In the genomic region with DNA sequence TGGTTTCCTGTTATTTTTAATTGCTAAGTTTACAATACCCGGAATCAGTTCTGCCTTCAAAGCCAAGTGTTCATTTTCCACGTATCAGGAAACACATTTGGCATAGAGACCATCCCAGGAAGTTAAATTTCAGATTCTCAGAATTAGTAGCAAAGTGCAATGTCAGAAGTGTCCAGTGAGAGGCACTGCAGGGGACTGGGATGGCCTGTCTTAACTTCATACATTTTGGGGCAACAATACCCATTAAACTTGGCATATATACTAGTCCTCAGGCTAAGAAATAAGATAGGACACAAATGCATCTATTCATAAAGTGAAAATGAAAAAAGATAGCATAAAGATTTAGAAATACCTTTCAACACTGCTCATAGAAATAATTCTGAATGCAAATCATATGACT, we compare ENCODE assay signal across 8 cellular contexts. TPM values are rescaled to one million over a fixed set of nuclear protein-coding genes. Genes with fewer than 3 reads are reported as not detected.
DNase-seq lines count a peak whose midpoint lies in the region; ATAC-seq and TF ChIP-seq lines count a peak whose summit lies in the region.

No MANE protein-coding gene starts in this region.

- H3K27me3 ChIP-seq in RWPE2 (ENCODE audit: insufficient read depth, poor library complexity, severe bottlenecking): no peaks in the 10 kb centered on the region
- no peaks in the 10 kb centered on the region for H3K27me3 ChIP-seq in testis

- H3K4me1 ChIP-seq in RWPE2 (ENCODE audit: insufficient read depth, poor library complexity, severe bottlenecking) (no peaks in the 10 kb centered on the region), testis (no peaks in the 10 kb centered on the region)

- TF ChIP-seq CTCF in RWPE2 (IDR thresholded peaks at IDR 0.05; ENCODE audit: poor library complexity, severe bottlenecking): peak; percentile 23
- TF ChIP-seq CTCF in fibroblast of the aortic adventitia (IDR thresholded peaks at IDR 0.05; ENCODE audit: insufficient read depth, low read length): peak; percentile 69
- TF ChIP-seq CTCF in testis (IDR thresholded peaks at IDR 0.05): peak; percentile 8 to 60 (median 33)

- H3K36me3 Mint-ChIP-seq in activated naive CD4-positive, alpha-beta T cell treated with anti-CD3 and anti-CD28 coated beads for 36 hours (ENCODE audit: low read depth): peaks cover 4% of the 10 kb centered on the region
- H3K36me3 Mint-ChIP-seq in activated naive CD4-positive, alpha-beta T cell treated with anti-CD3 and anti-CD28 coated beads, Interleukin-2, amount 50 U/mL, for 72 hours: peaks cover 5 to 14% of the 10 kb centered on the region in 2 donors

- intact Hi-C loops in activated naive CD4-positive, alpha-beta T cell treated with anti-CD3 and anti-CD28 coated beads for 36 hours (cut with micrococcal nuclease): loop anchor here (1.0 to 2.0 kb wide), 2 partner anchors 55 to 257 kb away; no protein-coding TSS in a partner anchor
- intact Hi-C loops in testis (cut with DNase I; ENCODE audit: low total_unique reads): no loop called here

- no peaks in the 10 kb centered on the region for H3K36me3 ChIP-seq in RWPE2 (ENCODE audit: low read depth)
- H3K36me3 ChIP-seq in testis (ENCODE audit: low read depth, missing control alignments): no peaks in the 10 kb centered on the region

- H3K27me3 Mint-ChIP-seq in activated naive CD4-positive, alpha-beta T cell treated with anti-CD3 and anti-CD28 coated beads for 36 hours (ENCODE audit: low read depth): peaks cover 19% of the 10 kb centered on the region

- no peak overlapping the region for H3K27ac ChIP-seq in RWPE2 (ENCODE audit: poor library complexity, severe bottlenecking)
- no peak overlapping the region for H3K27ac ChIP-seq in testis
- no peak overlapping the region for H3K27ac ChIP-seq in caudate nucleus (ENCODE audit: low read depth, low read length)

- H3K9me3 ChIP-seq in RWPE2 (ENCODE audit: severe bottlenecking) (no peaks in the 10 kb centered on the region), testis (no peaks in the 10 kb centered on the region)

- ATAC-seq in activated naive CD4-positive, alpha-beta T cell treated with anti-CD3 and anti-CD28 coated beads, Interleukin-2, amount 50 U/mL, for 72 hours: no peak
- no peak for ATAC-seq in RWPE2 (ENCODE audit: low read depth)

- no peak overlapping the region for H3K4me3 ChIP-seq in RWPE2 (ENCODE audit: severe bottlenecking)
- no peak overlapping the region for H3K4me3 ChIP-seq in fibroblast of the aortic adventitia (ENCODE audit: low read depth, low read length)
- no peak overlapping the region for H3K4me3 ChIP-seq in testis

- no peaks in the 10 kb centered on the region for H3K9me3 Mint-ChIP-seq in activated naive CD4-positive, alpha-beta T cell treated with anti-CD3 and anti-CD28 coated beads for 36 hours
- peaks cover 0 to 4% of the 10 kb centered on the region in 2 donors for H3K9me3 Mint-ChIP-seq in activated naive CD4-positive, alpha-beta T cell treated with anti-CD3 and anti-CD28 coated beads, Interleukin-2, amount 50 U/mL, for 72 hours

- CTCF ChIA-PET in activated naive CD4-positive, alpha-beta T cell treated with anti-CD3 and anti-CD28 coated beads for 36 hours (lab: Charles Lee): interaction anchor here (0.6 to 3.2 kb wide), 8 partner anchors 19 to 165 kb away, joined by 3 to 23 read pairs (median 4); no protein-coding TSS in a partner anchor

- DNase-seq in activated naive CD4-positive, alpha-beta T cell treated with anti-CD3 and anti-CD28 coated beads for 36 hours: peak; percentile 52
- no peak for DNase-seq in activated naive CD4-positive, alpha-beta T cell treated with anti-CD3 and anti-CD28 coated beads, Interleukin-2, amount 50 U/mL, for 72 hours (ENCODE audit: low spot score in 2 of 2)
- no peak for DNase-seq in RWPE2 (ENCODE audit: low spot score)
- peak; percentile 65 for DNase-seq in fibroblast of the aortic adventitia (ENCODE audit: low read depth)
- no peak for DNase-seq in testis
- no peak for DNase-seq in activated CD8-positive, alpha-beta memory T cell treated with anti-CD3 and anti-CD28 coated beads, Interleukin-2, amount 50 U/mL, for 48 hours
- no peak for DNase-seq in caudate nucleus (lab: John Stamatoyannopoulos, UW)
- DNase-seq in NCI-H524 treated with DMSO at 0.1 percent for 48 hours (lab: John Stamatoyannopoulos, UW): no peak

- no peak overlapping the region for H3K4me3 Mint-ChIP-seq in activated naive CD4-positive, alpha-beta T cell treated with anti-CD3 and anti-CD28 coated beads for 36 hours

- 38 to 43% methylated on average over 2 of the region's 2 CpGs for WGBS in testis, 2 donors

- no peak overlapping the region for H3K27ac Mint-ChIP-seq in activated naive CD4-positive, alpha-beta T cell treated with anti-CD3 and anti-CD28 coated beads for 36 hours
- H3K27ac Mint-ChIP-seq in activated naive CD4-positive, alpha-beta T cell treated with anti-CD3 and anti-CD28 coated beads, Interleukin-2, amount 50 U/mL, for 72 hours: no peak overlapping the region

- TF ChIP-seq POLR2A in testis (IDR thresholded peaks at IDR 0.05): no peak

- H3K4me1 Mint-ChIP-seq in activated naive CD4-positive, alpha-beta T cell treated with anti-CD3 and anti-CD28 coated beads for 36 hours (ENCODE audit: low read depth): peaks cover 21% of the 10 kb centered on the region

RNA-seq across cellular contexts. Expression of a gene that starts 1.5 kb away (rescaled TPM):
- under 1 TPM; 0.30 to 0.91 TPM for total RNA-seq in activated naive CD4-positive, alpha-beta T cell treated with anti-CD3 and anti-CD28 coated beads for 36 hours
- under 1 TPM in 1 of 2 donors, not detected in 1; 0.75 TPM for total RNA-seq in activated naive CD4-positive, alpha-beta T cell treated with anti-CD3 and anti-CD28 coated beads, Interleukin-2, amount 50 U/mL, for 72 hours
- total RNA-seq in fibroblast of the aortic adventitia (ENCODE audit: low replicate concordance) (1.7 and 9.8 TPM in 2 replicates), testis (under 1 TPM; 0.24 to 0.31 TPM)
- polyA plus RNA-seq in testis (ENCODE audit: insufficient read depth, low read depth, low replicate concordance): 0.38 TPM

RNA-seq across cellular contexts. Expression of a gene that starts 42.8 kb away (rescaled TPM):
- total RNA-seq in activated naive CD4-positive, alpha-beta T cell treated with anti-CD3 and anti-CD28 coated beads for 36 hours: 1 to 10 TPM; 5.7 to 6.7 TPM
- 1 to 10 TPM; 6.8 to 6.9 TPM for total RNA-seq in activated naive CD4-positive, alpha-beta T cell treated with anti-CD3 and anti-CD28 coated beads, Interleukin-2, amount 50 U/mL, for 72 hours
- total RNA-seq in fibroblast of the aortic adventitia (ENCODE audit: low replicate concordance) (150 and 152 TPM in 2 replicates), testis (10 to 100 TPM; 35.4 to 51.3 TPM)
- polyA plus RNA-seq in testis (ENCODE audit: insufficient read depth, low read depth, low replicate concordance): 49.6 TPM

Comparison
In these comparisons a context has a peak if more than half of its experiments do, and no peak if none do; other contexts are left out.
1. DNase-seq: peak in activated naive CD4-positive, alpha-beta T cell treated with anti-CD3 and anti-CD28 coated beads for 36 hours (single experiment) and fibroblast of the aortic adventitia (single experiment); none in activated naive CD4-positive, alpha-beta T cell treated with anti-CD3 and anti-CD28 coated beads, Interleukin-2, amount 50 U/mL, for 72 hours (0 of 2), RWPE2 (single experiment), testis (single experiment), activated CD8-positive, alpha-beta memory T cell treated with anti-CD3 and anti-CD28 coated beads, Interleukin-2, amount 50 U/mL, for 48 hours (single experiment), caudate nucleus (0 of 61) and NCI-H524 treated with DMSO at 0.1 percent for 48 hours (single experiment).
2. RNA of a gene that starts 42.8 kb away (total RNA-seq): 150 to 152 TPM in fibroblast of the aortic adventitia and 35.4 to 51.3 TPM in testis; 6.8 to 6.9 TPM in activated naive CD4-positive, alpha-beta T cell treated with anti-CD3 and anti-CD28 coated beads, Interleukin-2, amount 50 U/mL, for 72 hours and 5.7 to 6.7 TPM in activated naive CD4-positive, alpha-beta T cell treated with anti-CD3 and anti-CD28 coated beads for 36 hours; every median in the first group is over 4 times any median in the second.
3. Peak in every context shown above with its lines, with median percentiles within 50 percentile points of each other: CTCF ChIP-seq.